Comparison of ENCODE assay signal across 8 cellular contexts in genomic region chr12:122022393-122023338, GRCh38. TPM values are rescaled to one million over a fixed set of nuclear protein-coding genes. Genes with fewer than 3 reads are reported as not detected.
DNase-seq lines count a peak whose midpoint lies in the region; ATAC-seq and TF ChIP-seq lines count a peak whose summit lies in the region.

No MANE protein-coding gene starts in this region.

- H3K36me3 Mint-ChIP-seq in T-helper 17 cell (ENCODE audit: low read depth) = peaks cover 3% of the 10 kb centered on the region
- H3K36me3 Mint-ChIP-seq in dendritic cell treated with granulocyte-macrophage colony-stimulating factor and Interleukin-4, amounts not matched to agents 40 ng/mL and 50 ng/mL, for 4 days (ENCODE audit: low read depth) = peaks cover 26% of the 10 kb centered on the region

- H3K27me3 Mint-ChIP-seq in T-helper 17 cell = peaks cover 7% of the 10 kb centered on the region
- H3K27me3 Mint-ChIP-seq in dendritic cell treated with granulocyte-macrophage colony-stimulating factor and Interleukin-4, amounts not matched to agents 40 ng/mL and 50 ng/mL, for 4 days = peaks cover 36% of the 10 kb centered on the region

- intact Hi-C loops in dendritic cell treated with granulocyte-macrophage colony-stimulating factor and Interleukin-4, amounts not matched to agents 40 ng/mL and 50 ng/mL, for 4 days (cut with micrococcal nuclease) = loop anchor here (5.0 kb wide), 1 partner anchor 105 kb away; the partner anchor contains the start of gene CFAP251
- intact Hi-C loops in right lobe of liver (cut with DNase I) = no loop called here
- intact Hi-C loops in stomach (cut with DNase I; ENCODE audit: low total_unique reads) = no loop called here

- H3K4me1 Mint-ChIP-seq in T-helper 17 cell = peaks cover 8% of the 10 kb centered on the region
- peaks cover 34% of the 10 kb centered on the region for H3K4me1 Mint-ChIP-seq in dendritic cell treated with granulocyte-macrophage colony-stimulating factor and Interleukin-4, amounts not matched to agents 40 ng/mL and 50 ng/mL, for 4 days (ENCODE audit: low read depth)

- DNase-seq in GM20000 (ENCODE audit: low spot score) (peak; percentile 75), T-helper 17 cell (peak in 2 of 3 donors; percentile 25 to 39), right lobe of liver (peak in 1 of 3 donors; percentile 50), stomach (peak; percentile 31), SKM-1 (lab: John Stamatoyannopoulos, UW; ENCODE audit: unreplicated experiment) (no peak)

- H3K9me3 ChIP-seq in T-helper 17 cell (ENCODE audit: control insufficient read depth, low read length, poor library complexity, severe bottlenecking) = no peaks in the 10 kb centered on the region
- H3K9me3 ChIP-seq in right lobe of liver = no peaks in the 10 kb centered on the region
- no peaks in the 10 kb centered on the region for H3K9me3 ChIP-seq in stomach

- peaks cover 6% of the 10 kb centered on the region for H3K79me2 ChIP-seq in ACC112 (ENCODE audit: control insufficient read depth, insufficient read depth, low read length, unreplicated experiment)

- H3K36me3 ChIP-seq in ACC112 (ENCODE audit: insufficient read depth, low read length) = no peaks in the 10 kb centered on the region
- no peaks in the 10 kb centered on the region for H3K36me3 ChIP-seq in right lobe of liver
- no peaks in the 10 kb centered on the region for H3K36me3 ChIP-seq in stomach

- peak overlapping the region; percentile 93 for H3K4me3 ChIP-seq in ACC112 (ENCODE audit: low read depth, low read length)
- H3K4me3 ChIP-seq in right lobe of liver = peak overlapping the region; percentile 47 to 71 (median 70)
- peak overlapping the region; percentile 72 to 93 (median 78) for H3K4me3 ChIP-seq in stomach

- peak overlapping the region; percentile 83 for H3K4me3 Mint-ChIP-seq in T-helper 17 cell
- H3K4me3 Mint-ChIP-seq in dendritic cell treated with granulocyte-macrophage colony-stimulating factor and Interleukin-4, amounts not matched to agents 40 ng/mL and 50 ng/mL, for 4 days = peak overlapping the region; percentile 81

- H3K27me3 ChIP-seq in ACC112 (ENCODE audit: insufficient read depth, low read length) = no peaks in the 10 kb centered on the region
- no peaks in the 10 kb centered on the region for H3K27me3 ChIP-seq in right lobe of liver
- H3K27me3 ChIP-seq in stomach = peaks cover 0 to 20% (median 8%) of the 10 kb centered on the region in 3 donors

- TF ChIP-seq POLR2A in right lobe of liver (IDR thresholded peaks at IDR 0.05) = no peak
- no peak for TF ChIP-seq POLR2A in stomach (IDR thresholded peaks at IDR 0.05)

- ATAC-seq in T-helper 17 cell = peak; percentile 56
- ATAC-seq in right lobe of liver = peak; percentile 6 to 29 (median 24)
- ATAC-seq in GM18517 (IDR thresholded peaks at IDR 0.05; ENCODE audit: unreplicated experiment) = no peak

- H3K4me1 ChIP-seq in ACC112 (ENCODE audit: control insufficient read depth, insufficient read depth, low read length, unreplicated experiment) = peaks cover 2% of the 10 kb centered on the region
- peaks cover 0 to 18% (median 7%) of the 10 kb centered on the region in 4 donors for H3K4me1 ChIP-seq in right lobe of liver
- H3K4me1 ChIP-seq in stomach = peaks cover 14 to 33% (median 29%) of the 10 kb centered on the region in 4 donors

- peak overlapping the region; percentile 82 for H2AFZ ChIP-seq in ACC112 (ENCODE audit: low read length, unreplicated experiment)

- no peak for TF ChIP-seq CTCF in GM20000 (IDR thresholded peaks at IDR 0.05; ENCODE audit: extremely low read depth, missing control alignments)
- TF ChIP-seq CTCF in right lobe of liver (IDR thresholded peaks at IDR 0.05) = no peak
- TF ChIP-seq CTCF in stomach (IDR thresholded peaks at IDR 0.05) = no peak

- TF ChIP-seq EP300 in stomach (IDR thresholded peaks at IDR 0.05) = no peak

- H3K9me3 Mint-ChIP-seq in dendritic cell treated with granulocyte-macrophage colony-stimulating factor and Interleukin-4, amounts not matched to agents 40 ng/mL and 50 ng/mL, for 4 days = peaks cover 17% of the 10 kb centered on the region

- peak overlapping the region; percentile 27; the same call in 1 of the 2 replicates for H3K27ac ChIP-seq in ACC112 (ENCODE audit: low read depth, low read length)
- H3K27ac ChIP-seq in right lobe of liver = peak overlapping the region; percentile 85 to 98 (median 91)
- peak overlapping the region; percentile 60 to 85 (median 82) for H3K27ac ChIP-seq in stomach

- H3K27ac Mint-ChIP-seq in T-helper 17 cell = no peak overlapping the region
- peak overlapping the region; percentile 92 for H3K27ac Mint-ChIP-seq in dendritic cell treated with granulocyte-macrophage colony-stimulating factor and Interleukin-4, amounts not matched to agents 40 ng/mL and 50 ng/mL, for 4 days

- WGBS in right lobe of liver (ENCODE audit: insufficient coverage, low coverage, low lambda C conversion rate, missing lambda C conversion rate) = 0% methylated on average over 16 of the region's 124 CpGs
- WGBS in stomach, 5 donors = 0 to 3% (median 0%) methylated on average over 34 to 123 of the region's 124 CpGs

RNA-seq across cellular contexts. Expression of gene BCL7A, which starts 1.0 kb away (rescaled TPM):
- total RNA-seq in T-helper 17 cell (1 to 10 TPM; 2.6 to 4.0 TPM), right lobe of liver (1 to 10 TPM; 3.5 to 6.4 (median 4.6) TPM), stomach (10 to 100 TPM in 1 of 5 donors, 1 to 10 TPM in 4; 2.0 to 11.6 (median 2.9) TPM)
- polyA plus RNA-seq in stomach = 1 to 10 TPM; 1.5 to 3.4 (median 2.6) TPM

RNA-seq across cellular contexts. Expression of gene MLXIP, which starts 55.9 kb away (rescaled TPM):
- total RNA-seq in T-helper 17 cell = 10 to 100 TPM; 83.4 to 86.0 TPM
- total RNA-seq in right lobe of liver = 10 to 100 TPM; 13.9 to 45.9 (median 16.6) TPM
- total RNA-seq in stomach = 100 to 1,000 TPM in 1 of 5 donors, 10 to 100 TPM in 4; 34.5 to 140 (median 37.1) TPM
- 10 to 100 TPM; 12.3 to 28.0 (median 16.6) TPM for polyA plus RNA-seq in stomach

Comparison
In these comparisons a context has a peak if more than half of its experiments do, and no peak if none do; other contexts are left out.
1. H3K27ac ChIP-seq: peak in every context shown above with its lines; median percentile 91 in right lobe of liver; 82 in stomach; 27 in ACC112.